Comparison of ENCODE assay signal across 1 cellular context in the genomic region with DNA sequence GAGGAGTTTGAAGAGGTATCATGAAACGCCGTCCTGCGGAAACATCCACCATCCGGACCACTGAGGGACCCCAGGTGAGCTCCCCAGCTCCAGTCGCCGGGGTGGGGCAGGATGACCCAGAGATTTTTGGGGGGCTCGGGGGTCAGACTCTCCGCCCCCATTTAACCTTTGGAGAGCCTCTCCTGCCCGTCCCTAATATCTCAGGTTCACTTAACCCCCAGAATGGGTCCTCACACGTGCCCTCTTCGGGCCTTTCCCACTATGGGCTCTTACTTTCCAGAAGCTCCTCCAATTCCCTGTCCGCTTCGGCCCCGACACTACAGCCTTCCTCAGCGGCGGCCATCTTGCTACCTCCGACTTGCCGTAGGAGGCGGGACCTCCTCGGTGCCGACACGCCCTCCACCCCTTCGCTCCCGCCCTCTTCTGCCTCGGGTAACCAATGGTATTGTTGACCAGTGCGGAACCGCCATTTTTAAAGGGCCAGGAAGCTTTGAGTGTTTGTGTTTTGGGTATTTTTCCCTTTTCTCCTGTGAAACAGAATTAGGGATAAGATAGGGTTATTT.
TF ChIP-seq lines count a peak whose summit lies in the region.

Gene PEX19 (minus strand): TSS at position 352 of the 563 bp plus-strand sequence. CDS start 9 bp downstream, at position 343.

TF ChIP-seq in HepG2, 621 proteins besides CTCF, POLR2A, EP300 and RAD21 (continued from another document and continues in another):
- TF ChIP-seq ZBTB40 (IDR thresholded peaks at IDR 0.05) (no peak), ZBTB40 (CRISPR knock-in tag; IDR thresholded peaks at IDR 0.05) (no peak), SNAPC4 (CRISPR knock-in tag; IDR thresholded peaks at IDR 0.05) (no peak), REPIN1 (CRISPR knock-in tag; IDR thresholded peaks at IDR 0.05; ENCODE audit: borderline replicate concordance, low read depth) (peak; percentile 46; the same call in 1 of the 2 replicates), KLF13 (CRISPR knock-in tag; IDR thresholded peaks at IDR 0.05) (no peak), ZNF484 (CRISPR knock-in tag; IDR thresholded peaks at IDR 0.05; ENCODE audit: borderline replicate concordance, low read depth) (no peak), TFAP4 (IDR thresholded peaks at IDR 0.05; ENCODE audit: borderline replicate concordance, low read depth) (no peak), HOXA3 (CRISPR knock-in tag; IDR thresholded peaks at IDR 0.05) (peak; percentile 87), ZNF629 (CRISPR knock-in tag; conservative IDR thresholded peaks at IDR 0.05) (no peak), NFAT5 (CRISPR knock-in tag; IDR thresholded peaks at IDR 0.05) (no peak), NRL (CRISPR knock-in tag; IDR thresholded peaks at IDR 0.05; ENCODE audit: borderline replicate concordance) (no peak), ZNF205 (CRISPR knock-in tag; IDR thresholded peaks at IDR 0.05) (peak; percentile 67), ATRX (CRISPR knock-in tag; IDR thresholded peaks at IDR 0.05; ENCODE audit: borderline replicate concordance) (no peak), FOXC1 (CRISPR knock-in tag; IDR thresholded peaks at IDR 0.05; ENCODE audit: borderline replicate concordance) (no peak; the same call in 1 of the 2 replicates), PAF1 (CRISPR knock-in tag; IDR thresholded peaks at IDR 0.05) (no peak), BRCA1 (CRISPR knock-in tag; IDR thresholded peaks at IDR 0.05) (no peak), SOX13 (IDR thresholded peaks at IDR 0.05) (no peak), SOX13 (CRISPR knock-in tag; conservative IDR thresholded peaks at IDR 0.05 in 1 of 2, IDR thresholded peaks at IDR 0.05 in 1 of 2) (peak in 1 of 2 experiments; percentile 18; a peak in 1 of 4 replicates), HOXA5 (CRISPR knock-in tag; IDR thresholded peaks at IDR 0.05) (no peak), HMGA1 (CRISPR knock-in tag; conservative IDR thresholded peaks at IDR 0.05) (no peak), ZSCAN21 (CRISPR knock-in tag; IDR thresholded peaks at IDR 0.05; ENCODE audit: borderline replicate concordance) (no peak), ZNF7 (CRISPR knock-in tag; IDR thresholded peaks at IDR 0.05) (no peak), ZNF619 (CRISPR knock-in tag; IDR thresholded peaks at IDR 0.05) (no peak), TRIM24 (CRISPR knock-in tag; IDR thresholded peaks at IDR 0.05) (no peak), SP140L (CRISPR knock-in tag; IDR thresholded peaks at IDR 0.05; ENCODE audit: borderline replicate concordance) (no peak), THAP11 (CRISPR knock-in tag; IDR thresholded peaks at IDR 0.05) (peak; percentile 88), GTF3A (CRISPR knock-in tag; conservative IDR thresholded peaks at IDR 0.05) (no peak)
- TF ChIP-seq, protein P1, sequence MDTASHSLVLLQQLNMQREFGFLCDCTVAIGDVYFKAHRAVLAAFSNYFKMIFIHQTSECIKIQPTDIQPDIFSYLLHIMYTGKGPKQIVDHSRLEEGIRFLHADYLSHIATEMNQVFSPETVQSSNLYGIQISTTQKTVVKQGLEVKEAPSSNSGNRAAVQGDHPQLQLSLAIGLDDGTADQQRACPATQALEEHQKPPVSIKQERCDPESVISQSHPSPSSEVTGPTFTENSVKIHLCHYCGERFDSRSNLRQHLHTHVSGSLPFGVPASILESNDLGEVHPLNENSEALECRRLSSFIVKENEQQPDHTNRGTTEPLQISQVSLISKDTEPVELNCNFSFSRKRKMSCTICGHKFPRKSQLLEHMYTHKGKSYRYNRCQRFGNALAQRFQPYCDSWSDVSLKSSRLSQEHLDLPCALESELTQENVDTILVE (CRISPR knock-in tag; IDR thresholded peaks at IDR 0.05), result no peak
- TF ChIP-seq, protein P2, sequence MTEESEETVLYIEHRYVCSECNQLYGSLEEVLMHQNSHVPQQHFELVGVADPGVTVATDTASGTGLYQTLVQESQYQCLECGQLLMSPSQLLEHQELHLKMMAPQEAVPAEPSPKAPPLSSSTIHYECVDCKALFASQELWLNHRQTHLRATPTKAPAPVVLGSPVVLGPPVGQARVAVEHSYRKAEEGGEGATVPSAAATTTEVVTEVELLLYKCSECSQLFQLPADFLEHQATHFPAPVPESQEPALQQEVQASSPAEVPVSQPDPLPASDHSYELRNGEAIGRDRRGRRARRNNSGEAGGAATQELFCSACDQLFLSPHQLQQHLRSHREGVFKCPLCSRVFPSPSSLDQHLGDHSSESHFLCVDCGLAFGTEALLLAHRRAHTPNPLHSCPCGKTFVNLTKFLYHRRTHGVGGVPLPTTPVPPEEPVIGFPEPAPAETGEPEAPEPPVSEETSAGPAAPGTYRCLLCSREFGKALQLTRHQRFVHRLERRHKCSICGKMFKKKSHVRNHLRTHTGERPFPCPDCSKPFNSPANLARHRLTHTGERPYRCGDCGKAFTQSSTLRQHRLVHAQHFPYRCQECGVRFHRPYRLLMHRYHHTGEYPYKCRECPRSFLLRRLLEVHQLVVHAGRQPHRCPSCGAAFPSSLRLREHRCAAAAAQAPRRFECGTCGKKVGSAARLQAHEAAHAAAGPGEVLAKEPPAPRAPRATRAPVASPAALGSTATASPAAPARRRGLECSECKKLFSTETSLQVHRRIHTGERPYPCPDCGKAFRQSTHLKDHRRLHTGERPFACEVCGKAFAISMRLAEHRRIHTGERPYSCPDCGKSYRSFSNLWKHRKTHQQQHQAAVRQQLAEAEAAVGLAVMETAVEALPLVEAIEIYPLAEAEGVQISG (CRISPR knock-in tag; IDR thresholded peaks at IDR 0.05), result peak; percentile 70
